ENCODE assay signal across 8 cellular contexts in the genomic region with DNA sequence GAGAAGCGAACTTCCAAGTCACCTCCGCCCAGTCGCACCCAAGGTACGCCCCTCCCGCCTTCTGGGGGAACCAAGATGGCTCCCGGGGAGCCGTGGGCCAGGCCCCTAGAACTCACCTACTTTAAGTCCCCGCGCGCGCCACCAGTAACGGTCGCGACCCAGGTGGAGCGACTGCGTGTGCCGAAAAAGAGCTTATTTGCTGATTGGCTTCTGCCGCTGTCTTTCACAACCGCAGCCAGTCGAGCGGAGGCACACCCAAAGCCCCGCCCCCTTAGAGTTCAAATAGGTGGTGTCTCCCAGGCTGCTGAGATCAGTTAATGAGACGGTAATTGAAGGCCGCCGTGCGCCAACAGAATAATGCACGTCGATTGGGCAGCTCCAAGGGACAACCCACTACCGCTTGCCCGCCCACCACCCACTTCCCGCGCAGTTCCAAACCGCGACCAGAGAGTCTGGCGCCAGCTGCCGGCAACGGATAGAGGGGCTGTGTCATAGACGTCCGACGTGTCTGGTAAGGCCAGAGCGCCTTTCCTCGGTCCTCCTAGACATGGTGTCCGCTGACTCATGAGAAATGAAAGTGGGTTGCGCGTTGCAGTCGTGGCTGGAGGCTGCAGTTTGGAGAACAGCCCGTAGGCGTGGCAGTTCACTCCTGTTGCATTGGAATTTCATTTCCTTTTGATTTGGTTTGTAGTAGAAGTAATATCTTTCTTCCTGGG. TPM values are rescaled to one million over a fixed set of nuclear protein-coding genes. Genes with fewer than 3 reads are reported as not detected.
DNase-seq lines count a peak whose midpoint lies in the region; ATAC-seq, FAIRE-seq and TF ChIP-seq lines count a peak whose summit lies in the region.

A gene with protein sequence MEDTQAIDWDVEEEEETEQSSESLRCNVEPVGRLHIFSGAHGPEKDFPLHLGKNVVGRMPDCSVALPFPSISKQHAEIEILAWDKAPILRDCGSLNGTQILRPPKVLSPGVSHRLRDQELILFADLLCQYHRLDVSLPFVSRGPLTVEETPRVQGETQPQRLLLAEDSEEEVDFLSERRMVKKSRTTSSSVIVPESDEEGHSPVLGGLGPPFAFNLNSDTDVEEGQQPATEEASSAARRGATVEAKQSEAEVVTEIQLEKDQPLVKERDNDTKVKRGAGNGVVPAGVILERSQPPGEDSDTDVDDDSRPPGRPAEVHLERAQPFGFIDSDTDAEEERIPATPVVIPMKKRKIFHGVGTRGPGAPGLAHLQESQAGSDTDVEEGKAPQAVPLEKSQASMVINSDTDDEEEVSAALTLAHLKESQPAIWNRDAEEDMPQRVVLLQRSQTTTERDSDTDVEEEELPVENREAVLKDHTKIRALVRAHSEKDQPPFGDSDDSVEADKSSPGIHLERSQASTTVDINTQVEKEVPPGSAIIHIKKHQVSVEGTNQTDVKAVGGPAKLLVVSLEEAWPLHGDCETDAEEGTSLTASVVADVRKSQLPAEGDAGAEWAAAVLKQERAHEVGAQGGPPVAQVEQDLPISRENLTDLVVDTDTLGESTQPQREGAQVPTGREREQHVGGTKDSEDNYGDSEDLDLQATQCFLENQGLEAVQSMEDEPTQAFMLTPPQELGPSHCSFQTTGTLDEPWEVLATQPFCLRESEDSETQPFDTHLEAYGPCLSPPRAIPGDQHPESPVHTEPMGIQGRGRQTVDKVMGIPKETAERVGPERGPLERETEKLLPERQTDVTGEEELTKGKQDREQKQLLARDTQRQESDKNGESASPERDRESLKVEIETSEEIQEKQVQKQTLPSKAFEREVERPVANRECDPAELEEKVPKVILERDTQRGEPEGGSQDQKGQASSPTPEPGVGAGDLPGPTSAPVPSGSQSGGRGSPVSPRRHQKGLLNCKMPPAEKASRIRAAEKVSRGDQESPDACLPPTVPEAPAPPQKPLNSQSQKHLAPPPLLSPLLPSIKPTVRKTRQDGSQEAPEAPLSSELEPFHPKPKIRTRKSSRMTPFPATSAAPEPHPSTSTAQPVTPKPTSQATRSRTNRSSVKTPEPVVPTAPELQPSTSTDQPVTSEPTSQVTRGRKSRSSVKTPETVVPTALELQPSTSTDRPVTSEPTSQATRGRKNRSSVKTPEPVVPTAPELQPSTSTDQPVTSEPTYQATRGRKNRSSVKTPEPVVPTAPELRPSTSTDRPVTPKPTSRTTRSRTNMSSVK (N-terminal part only) (minus strand): TSS at position 153 of the 716 bp plus-strand sequence. CDS start 2,106 bp downstream, outside the sequence.

- TF ChIP-seq CTCF in OCI-LY3 (IDR thresholded peaks at IDR 0.05; ENCODE audit: low read depth, low read length), result no peak
- peak; percentile 29 for TF ChIP-seq CTCF in mesothelial cell of epicardium (IDR thresholded peaks at IDR 0.05; ENCODE audit: unreplicated experiment)

- peaks cover 21% of the 10 kb centered on the region for H3K36me3 Mint-ChIP-seq in mesothelial cell of epicardium

- peak; percentile 100 for DNase-seq in DMS 273 (lab: John Stamatoyannopoulos, UW; ENCODE audit: unreplicated experiment)
- peak; percentile 84 for DNase-seq in HuH-7 (ENCODE audit: low spot score)
- DNase-seq in activated CD8-positive, alpha-beta memory T cell treated with anti-CD3 and anti-CD28 coated beads, Interleukin-2, amount 50 U/mL, for 48 hours, result peak; percentile 97
- peak; percentile 95 to 97 for DNase-seq in mesothelial cell of epicardium (ENCODE audit: low spot score in 2 of 2, unreplicated experiment in 2 of 2)
- peak; percentile 99 to 100 for DNase-seq in stimulated activated CD8-positive, alpha-beta memory T cell treated with anti-CD3 and anti-CD28 coated beads, Interleukin-15, amount 100 ng/mL, for 48 hours (ENCODE audit: low read depth in 2 of 2)

- peak; percentile 71 for ATAC-seq in GM21515 (IDR thresholded peaks at IDR 0.05; ENCODE audit: unreplicated experiment)

- peak within 1 kb of the TSS; percentile 100 for H3K27ac Mint-ChIP-seq in mesothelial cell of epicardium

- peaks cover 9% of the 10 kb centered on the region for H4K20me1 ChIP-seq in OCI-LY3 (ENCODE audit: insufficient read depth, low read length)

- peaks cover 47% of the 10 kb centered on the region for H3K79me2 ChIP-seq in OCI-LY3 (ENCODE audit: low read length)

- H3K9ac ChIP-seq in OCI-LY3 (ENCODE audit: low read length), result peak within 1 kb of the TSS; percentile 98

- H3K9me3 Mint-ChIP-seq in mesothelial cell of epicardium, result no peaks in the 10 kb centered on the region

- H3K27ac ChIP-seq in OCI-LY3 (ENCODE audit: low read length), result peak within 1 kb of the TSS; percentile 87

- no peaks in the 10 kb centered on the region for H3K9me3 ChIP-seq in OCI-LY3 (ENCODE audit: insufficient read depth, low read length)

- no peaks in the 10 kb centered on the region for H3K27me3 ChIP-seq in OCI-LY3 (ENCODE audit: low read depth, low read length)

- FAIRE-seq in endometrium (lab: Jason Lieb, UNC), result peak; percentile 99

- peak within 1 kb of the TSS; percentile 97 for H3K4me3 Mint-ChIP-seq in mesothelial cell of epicardium

- no peak within 1 kb of the TSS for H2AFZ ChIP-seq in OCI-LY3 (ENCODE audit: low read depth, low read length)

- H3K4me3 ChIP-seq in OCI-LY3 (ENCODE audit: low read length), result peak within 1 kb of the TSS; percentile 93

- peak within 1 kb of the TSS; percentile 97 for H3K4me2 ChIP-seq in OCI-LY3 (ENCODE audit: low read length)

- peaks cover 14% of the 10 kb centered on the region for H3K36me3 ChIP-seq in OCI-LY3 (replicated peaks; ENCODE audit: low read depth, low read length)

- peaks cover 24% of the 10 kb centered on the region for H3K4me1 ChIP-seq in OCI-LY3 (ENCODE audit: low read length)

- peaks cover 30% of the 10 kb centered on the region for H3K4me1 Mint-ChIP-seq in mesothelial cell of epicardium

- no peaks in the 10 kb centered on the region for H3K27me3 Mint-ChIP-seq in mesothelial cell of epicardium (ENCODE audit: low read depth)

RNA-seq across cellular contexts. Expression of the gene that starts here (rescaled TPM):
- 49.7 to 51.9 TPM (median 49.8 TPM) in 3 replicates for total RNA-seq in mesothelial cell of epicardium

Comparison
In these comparisons a context has a peak if more than half of its experiments do, and no peak if none do; other contexts are left out.
1. Peak in every context shown above with its lines: DNase-seq, ATAC-seq, H3K4me3 ChIP-seq and H3K27ac ChIP-seq.